16 cellular contexts compared by ENCODE assay signal in genomic region chr9:16535555-16535954, GRCh38.
DNase-seq lines count a peak whose midpoint lies in the region; ATAC-seq, FAIRE-seq and TF ChIP-seq lines count a peak whose summit lies in the region.
"Had no signal": no experiment of that assay in that cellular context is flagged by ENCODE, and none has a peak within 500 bp of the region (broad histone marks: within the 10 kb centered on the region; RNA-seq: fewer than 3 reads in every experiment).

No MANE protein-coding gene starts in this region.

- H3K4me1 Mint-ChIP-seq in WTC11 = peaks cover 14% of the 10 kb centered on the region
- H3K4me1 Mint-ChIP-seq in activated naive CD8-positive, alpha-beta T cell treated with anti-CD3 and anti-CD28 coated beads, Interleukin-2, amount 50 U/mL, for 24 hours = no peaks in the 10 kb centered on the region

- FAIRE-seq in frontal cortex (lab: Jason Lieb, UNC) = no peak
- FAIRE-seq: A204.1, HTR-8/SVneo had no signal

- TF ChIP-seq CTCF in WTC11 (IDR thresholded peaks at IDR 0.05) = no peak

- no peaks in the 10 kb centered on the region for H3K27me3 Mint-ChIP-seq in WTC11 (ENCODE audit: low read depth)
- H3K27me3 Mint-ChIP-seq in activated naive CD8-positive, alpha-beta T cell treated with anti-CD3 and anti-CD28 coated beads, Interleukin-2, amount 50 U/mL, for 24 hours = peaks cover 1% of the 10 kb centered on the region

- H3K9me3 ChIP-seq in muscle layer of colon (ENCODE audit: low read length) = no peaks in the 10 kb centered on the region

- H3K27ac ChIP-seq in muscle layer of colon (ENCODE audit: low read depth, low read length) = peak overlapping the region; percentile 27
- H3K27ac ChIP-seq: HL-60, PC-9 had no signal

- H3K4me3 Mint-ChIP-seq in WTC11 = no peak overlapping the region
- no peak overlapping the region for H3K4me3 Mint-ChIP-seq in activated naive CD8-positive, alpha-beta T cell treated with anti-CD3 and anti-CD28 coated beads, Interleukin-2, amount 50 U/mL, for 24 hours

- H3K9ac ChIP-seq in muscle layer of colon (ENCODE audit: low read length) = no peak overlapping the region

- peak overlapping the region; percentile 75 for H3K27ac Mint-ChIP-seq in WTC11
- no peak overlapping the region for H3K27ac Mint-ChIP-seq in activated naive CD8-positive, alpha-beta T cell treated with anti-CD3 and anti-CD28 coated beads, Interleukin-2, amount 50 U/mL, for 24 hours

- no peak overlapping the region for H3K4me3 ChIP-seq in muscle layer of colon (ENCODE audit: low read depth in 1 of 2, low read length in 2 of 2)
- H3K4me3 ChIP-seq: PC-9 had no signal

- DNase-seq in EH (ENCODE audit: low read depth) (peak; percentile 32), M059J (ENCODE audit: low read depth) (peak; percentile 58), WTC11 (ENCODE audit: low spot score) (no peak), foreskin melanocyte (no peak), frontal cortex (ENCODE audit: low spot score in 2 of 2) (no peak)
- DNase-seq in activated naive CD8-positive, alpha-beta T cell treated with anti-CD3 and anti-CD28 coated beads, Interleukin-2, amount 50 U/mL, for 24 hours = no peak
- DNase-seq: C1 segment of cervical spinal cord, NCI-H1417 treated with DMSO at 0.1 percent for 48 hours, NCI-H2029, NCI-H82, PC-9 had no signal

- CTCF ChIA-PET in WTC11 (lab: Charles Lee) = no interaction called here

- H3K36me3 Mint-ChIP-seq in WTC11 = no peaks in the 10 kb centered on the region
- H3K36me3 Mint-ChIP-seq in activated naive CD8-positive, alpha-beta T cell treated with anti-CD3 and anti-CD28 coated beads, Interleukin-2, amount 50 U/mL, for 24 hours (ENCODE audit: low read depth) = no peaks in the 10 kb centered on the region

- H3K36me3 ChIP-seq in muscle layer of colon (ENCODE audit: insufficient read depth, low read length) = no peaks in the 10 kb centered on the region

- H3K27me3 ChIP-seq in muscle layer of colon (ENCODE audit: control insufficient read depth in 1 of 2, insufficient read depth in 2 of 2, low read length in 2 of 2) = no peaks in the 10 kb centered on the region

- peaks cover 49% of the 10 kb centered on the region for H3K4me1 ChIP-seq in muscle layer of colon (ENCODE audit: insufficient read depth, low read length)

- ATAC-seq in WTC11 = no peak
- ATAC-seq in activated naive CD8-positive, alpha-beta T cell treated with anti-CD3 and anti-CD28 coated beads, Interleukin-2, amount 50 U/mL, for 24 hours = no peak
- ATAC-seq: Right ventricle myocardium inferior had no signal

- POLR2A ChIA-PET in WTC11 (lab: Charles Lee) = no interaction called here

- no peaks in the 10 kb centered on the region for H3K9me3 Mint-ChIP-seq in WTC11
- H3K9me3 Mint-ChIP-seq in activated naive CD8-positive, alpha-beta T cell treated with anti-CD3 and anti-CD28 coated beads, Interleukin-2, amount 50 U/mL, for 24 hours = no peaks in the 10 kb centered on the region

TF ChIP-seq in WTC11, 78 proteins besides CTCF, POLR2A, EP300 and RAD21:
- TF ChIP-seq SMAD3 (CRISPR knock-in tag; IDR thresholded peaks at IDR 0.05; ENCODE audit: borderline replicate concordance) (no peak), ZNF425 (CRISPR knock-in tag; conservative IDR thresholded peaks at IDR 0.05) (no peak), IRF2 (CRISPR knock-in tag; IDR thresholded peaks at IDR 0.05; ENCODE audit: borderline replicate concordance, low read depth) (no peak), GRHL2 (CRISPR knock-in tag; IDR thresholded peaks at IDR 0.05; ENCODE audit: insufficient replicate concordance, severe bottlenecking) (no peak), TCF7 (CRISPR knock-in tag; IDR thresholded peaks at IDR 0.05; ENCODE audit: low read depth) (no peak), NFE2L1 (CRISPR knock-in tag; IDR thresholded peaks at IDR 0.05) (no peak), ZNF281 (CRISPR knock-in tag; IDR thresholded peaks at IDR 0.05) (no peak), NR1H2 (CRISPR knock-in tag; IDR thresholded peaks at IDR 0.05) (no peak)

Comparison
In these comparisons a context has a peak if more than half of its experiments do, and no peak if none do; other contexts are left out.
1. DNase-seq: peak in EH (single experiment) and M059J (single experiment); none in WTC11 (single experiment), activated naive CD8-positive, alpha-beta T cell treated with anti-CD3 and anti-CD28 coated beads, Interleukin-2, amount 50 U/mL, for 24 hours (single experiment), foreskin melanocyte (single experiment) and frontal cortex (0 of 2).